In the genomic region with DNA sequence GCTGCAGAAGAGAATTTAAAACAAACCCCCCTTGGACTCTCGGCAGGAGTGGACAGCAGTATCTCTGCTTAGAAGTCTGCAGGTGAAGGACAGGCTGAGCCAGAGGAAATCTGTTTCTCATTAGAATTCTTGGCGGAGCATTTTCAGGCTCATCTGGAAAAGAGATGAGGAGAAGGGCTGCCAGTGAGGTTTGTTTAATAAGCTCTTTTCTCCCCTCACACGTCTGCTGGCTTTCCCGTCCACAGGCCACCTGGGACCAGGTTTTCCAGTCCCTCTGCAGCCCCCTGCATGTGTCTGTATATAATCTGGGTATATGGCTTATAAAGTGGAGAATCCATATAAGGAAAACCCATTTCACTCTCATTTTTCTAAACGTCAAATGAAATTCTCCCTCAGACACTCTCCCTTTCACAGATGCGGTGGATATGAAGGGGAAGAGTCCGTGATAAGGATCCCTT, we compare ENCODE assay signal across 1 cellular context.
TF ChIP-seq lines count a peak whose summit lies in the region.

No MANE protein-coding gene starts in this region.

TF ChIP-seq in HepG2, 621 proteins besides CTCF, POLR2A, EP300 and RAD21 (continued from another document and continues in another):
- no peak for TF ChIP-seq ZNF703 (CRISPR knock-in tag; IDR thresholded peaks at IDR 0.05; ENCODE audit: borderline replicate concordance)
- TF ChIP-seq SP2 (CRISPR knock-in tag; IDR thresholded peaks at IDR 0.05): no peak
- TF ChIP-seq ZKSCAN8 (CRISPR knock-in tag; IDR thresholded peaks at IDR 0.05; ENCODE audit: borderline replicate concordance): no peak
- no peak for TF ChIP-seq ZNF598 (CRISPR knock-in tag; IDR thresholded peaks at IDR 0.05; ENCODE audit: borderline replicate concordance)
- TF ChIP-seq RAD51 (IDR thresholded peaks at IDR 0.05; ENCODE audit: borderline replicate concordance): no peak
- no peak for TF ChIP-seq TCF12 (IDR thresholded peaks at IDR 0.05)
- no peak for TF ChIP-seq TCF12 (CRISPR knock-in tag; IDR thresholded peaks at IDR 0.05)
- 0 out of 2 replicates have a peak, but pooled peaks have one; percentile 1 for TF ChIP-seq ARNT2 (CRISPR knock-in tag; IDR thresholded peaks at IDR 0.05; ENCODE audit: low read depth)
- no peak for TF ChIP-seq GTF2F1 (IDR thresholded peaks at IDR 0.05; ENCODE audit: low read length)
- TF ChIP-seq ZNF10 (CRISPR knock-in tag; IDR thresholded peaks at IDR 0.05; ENCODE audit: borderline replicate concordance, low read depth): no peak
- TF ChIP-seq ZNF296 (CRISPR knock-in tag; conservative IDR thresholded peaks at IDR 0.05): no peak
- no peak for TF ChIP-seq ZNF878 (CRISPR knock-in tag; IDR thresholded peaks at IDR 0.05)
- TF ChIP-seq MAZ (IDR thresholded peaks at IDR 0.05; ENCODE audit: borderline replicate concordance, low read depth, low read length): no peak
- no peak for TF ChIP-seq MAZ (CRISPR knock-in tag; IDR thresholded peaks at IDR 0.05; ENCODE audit: low read depth)
- TF ChIP-seq, protein P1, sequence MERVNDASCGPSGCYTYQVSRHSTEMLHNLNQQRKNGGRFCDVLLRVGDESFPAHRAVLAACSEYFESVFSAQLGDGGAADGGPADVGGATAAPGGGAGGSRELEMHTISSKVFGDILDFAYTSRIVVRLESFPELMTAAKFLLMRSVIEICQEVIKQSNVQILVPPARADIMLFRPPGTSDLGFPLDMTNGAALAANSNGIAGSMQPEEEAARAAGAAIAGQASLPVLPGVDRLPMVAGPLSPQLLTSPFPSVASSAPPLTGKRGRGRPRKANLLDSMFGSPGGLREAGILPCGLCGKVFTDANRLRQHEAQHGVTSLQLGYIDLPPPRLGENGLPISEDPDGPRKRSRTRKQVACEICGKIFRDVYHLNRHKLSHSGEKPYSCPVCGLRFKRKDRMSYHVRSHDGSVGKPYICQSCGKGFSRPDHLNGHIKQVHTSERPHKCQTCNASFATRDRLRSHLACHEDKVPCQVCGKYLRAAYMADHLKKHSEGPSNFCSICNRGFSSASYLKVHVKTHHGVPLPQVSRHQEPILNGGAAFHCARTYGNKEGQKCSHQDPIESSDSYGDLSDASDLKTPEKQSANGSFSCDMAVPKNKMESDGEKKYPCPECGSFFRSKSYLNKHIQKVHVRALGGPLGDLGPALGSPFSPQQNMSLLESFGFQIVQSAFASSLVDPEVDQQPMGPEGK (CRISPR knock-in tag; IDR thresholded peaks at IDR 0.05): no peak
- TF ChIP-seq, protein P2, sequence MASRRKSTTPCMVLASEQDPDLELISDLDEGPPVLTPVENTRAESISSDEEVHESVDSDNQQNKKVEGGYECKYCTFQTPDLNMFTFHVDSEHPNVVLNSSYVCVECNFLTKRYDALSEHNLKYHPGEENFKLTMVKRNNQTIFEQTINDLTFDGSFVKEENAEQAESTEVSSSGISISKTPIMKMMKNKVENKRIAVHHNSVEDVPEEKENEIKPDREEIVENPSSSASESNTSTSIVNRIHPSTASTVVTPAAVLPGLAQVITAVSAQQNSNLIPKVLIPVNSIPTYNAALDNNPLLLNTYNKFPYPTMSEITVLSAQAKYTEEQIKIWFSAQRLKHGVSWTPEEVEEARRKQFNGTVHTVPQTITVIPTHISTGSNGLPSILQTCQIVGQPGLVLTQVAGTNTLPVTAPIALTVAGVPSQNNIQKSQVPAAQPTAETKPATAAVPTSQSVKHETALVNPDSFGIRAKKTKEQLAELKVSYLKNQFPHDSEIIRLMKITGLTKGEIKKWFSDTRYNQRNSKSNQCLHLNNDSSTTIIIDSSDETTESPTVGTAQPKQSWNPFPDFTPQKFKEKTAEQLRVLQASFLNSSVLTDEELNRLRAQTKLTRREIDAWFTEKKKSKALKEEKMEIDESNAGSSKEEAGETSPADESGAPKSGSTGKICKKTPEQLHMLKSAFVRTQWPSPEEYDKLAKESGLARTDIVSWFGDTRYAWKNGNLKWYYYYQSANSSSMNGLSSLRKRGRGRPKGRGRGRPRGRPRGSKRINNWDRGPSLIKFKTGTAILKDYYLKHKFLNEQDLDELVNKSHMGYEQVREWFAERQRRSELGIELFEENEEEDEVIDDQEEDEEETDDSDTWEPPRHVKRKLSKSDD (CRISPR knock-in tag; IDR thresholded peaks at IDR 0.05; ENCODE audit: low read depth): no peak
- TF ChIP-seq, protein P3, sequence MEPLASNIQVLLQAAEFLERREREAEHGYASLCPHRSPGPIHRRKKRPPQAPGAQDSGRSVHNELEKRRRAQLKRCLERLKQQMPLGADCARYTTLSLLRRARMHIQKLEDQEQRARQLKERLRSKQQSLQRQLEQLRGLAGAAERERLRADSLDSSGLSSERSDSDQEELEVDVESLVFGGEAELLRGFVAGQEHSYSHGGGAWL (CRISPR knock-in tag; IDR thresholded peaks at IDR 0.05): no peak
- TF ChIP-seq, protein P4, sequence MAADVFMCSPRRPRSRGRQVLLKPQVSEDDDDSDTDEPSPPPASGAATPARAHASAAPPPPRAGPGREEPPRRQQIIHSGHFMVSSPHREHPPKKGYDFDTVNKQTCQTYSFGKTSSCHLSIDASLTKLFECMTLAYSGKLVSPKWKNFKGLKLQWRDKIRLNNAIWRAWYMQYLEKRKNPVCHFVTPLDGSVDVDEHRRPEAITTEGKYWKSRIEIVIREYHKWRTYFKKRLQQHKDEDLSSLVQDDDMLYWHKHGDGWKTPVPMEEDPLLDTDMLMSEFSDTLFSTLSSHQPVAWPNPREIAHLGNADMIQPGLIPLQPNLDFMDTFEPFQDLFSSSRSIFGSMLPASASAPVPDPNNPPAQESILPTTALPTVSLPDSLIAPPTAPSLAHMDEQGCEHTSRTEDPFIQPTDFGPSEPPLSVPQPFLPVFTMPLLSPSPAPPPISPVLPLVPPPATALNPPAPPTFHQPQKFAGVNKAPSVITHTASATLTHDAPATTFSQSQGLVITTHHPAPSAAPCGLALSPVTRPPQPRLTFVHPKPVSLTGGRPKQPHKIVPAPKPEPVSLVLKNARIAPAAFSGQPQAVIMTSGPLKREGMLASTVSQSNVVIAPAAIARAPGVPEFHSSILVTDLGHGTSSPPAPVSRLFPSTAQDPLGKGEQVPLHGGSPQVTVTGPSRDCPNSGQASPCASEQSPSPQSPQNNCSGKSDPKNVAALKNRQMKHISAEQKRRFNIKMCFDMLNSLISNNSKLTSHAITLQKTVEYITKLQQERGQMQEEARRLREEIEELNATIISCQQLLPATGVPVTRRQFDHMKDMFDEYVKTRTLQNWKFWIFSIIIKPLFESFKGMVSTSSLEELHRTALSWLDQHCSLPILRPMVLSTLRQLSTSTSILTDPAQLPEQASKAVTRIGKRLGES (CRISPR knock-in tag; IDR thresholded peaks at IDR 0.05; ENCODE audit: borderline replicate concordance): no peak
- 0 out of 2 replicates have a peak, but pooled peaks have one; percentile 10 for TF ChIP-seq SMYD3 (CRISPR knock-in tag; IDR thresholded peaks at IDR 0.05)
- TF ChIP-seq, protein P5, sequence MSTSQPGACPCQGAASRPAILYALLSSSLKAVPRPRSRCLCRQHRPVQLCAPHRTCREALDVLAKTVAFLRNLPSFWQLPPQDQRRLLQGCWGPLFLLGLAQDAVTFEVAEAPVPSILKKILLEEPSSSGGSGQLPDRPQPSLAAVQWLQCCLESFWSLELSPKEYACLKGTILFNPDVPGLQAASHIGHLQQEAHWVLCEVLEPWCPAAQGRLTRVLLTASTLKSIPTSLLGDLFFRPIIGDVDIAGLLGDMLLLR (CRISPR knock-in tag; IDR thresholded peaks at IDR 0.05): no peak
- no peak for TF ChIP-seq SMAD3 (CRISPR knock-in tag; IDR thresholded peaks at IDR 0.05)
- TF ChIP-seq ZNF12 (CRISPR knock-in tag; IDR thresholded peaks at IDR 0.05): no peak
- TF ChIP-seq, protein P6, sequence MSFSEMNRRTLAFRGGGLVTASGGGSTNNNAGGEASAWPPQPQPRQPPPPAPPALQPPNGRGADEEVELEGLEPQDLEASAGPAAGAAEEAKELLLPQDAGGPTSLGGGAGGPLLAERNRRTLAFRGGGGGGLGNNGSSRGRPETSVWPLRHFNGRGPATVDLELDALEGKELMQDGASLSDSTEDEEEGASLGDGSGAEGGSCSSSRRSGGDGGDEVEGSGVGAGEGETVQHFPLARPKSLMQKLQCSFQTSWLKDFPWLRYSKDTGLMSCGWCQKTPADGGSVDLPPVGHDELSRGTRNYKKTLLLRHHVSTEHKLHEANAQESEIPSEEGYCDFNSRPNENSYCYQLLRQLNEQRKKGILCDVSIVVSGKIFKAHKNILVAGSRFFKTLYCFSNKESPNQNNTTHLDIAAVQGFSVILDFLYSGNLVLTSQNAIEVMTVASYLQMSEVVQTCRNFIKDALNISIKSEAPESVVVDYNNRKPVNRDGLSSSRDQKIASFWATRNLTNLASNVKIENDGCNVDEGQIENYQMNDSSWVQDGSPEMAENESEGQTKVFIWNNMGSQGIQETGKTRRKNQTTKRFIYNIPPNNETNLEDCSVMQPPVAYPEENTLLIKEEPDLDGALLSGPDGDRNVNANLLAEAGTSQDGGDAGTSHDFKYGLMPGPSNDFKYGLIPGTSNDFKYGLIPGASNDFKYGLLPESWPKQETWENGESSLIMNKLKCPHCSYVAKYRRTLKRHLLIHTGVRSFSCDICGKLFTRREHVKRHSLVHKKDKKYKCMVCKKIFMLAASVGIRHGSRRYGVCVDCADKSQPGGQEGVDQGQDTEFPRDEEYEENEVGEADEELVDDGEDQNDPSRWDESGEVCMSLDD (CRISPR knock-in tag; IDR thresholded peaks at IDR 0.05; ENCODE audit: borderline replicate concordance): no peak
- TF ChIP-seq, protein P7, sequence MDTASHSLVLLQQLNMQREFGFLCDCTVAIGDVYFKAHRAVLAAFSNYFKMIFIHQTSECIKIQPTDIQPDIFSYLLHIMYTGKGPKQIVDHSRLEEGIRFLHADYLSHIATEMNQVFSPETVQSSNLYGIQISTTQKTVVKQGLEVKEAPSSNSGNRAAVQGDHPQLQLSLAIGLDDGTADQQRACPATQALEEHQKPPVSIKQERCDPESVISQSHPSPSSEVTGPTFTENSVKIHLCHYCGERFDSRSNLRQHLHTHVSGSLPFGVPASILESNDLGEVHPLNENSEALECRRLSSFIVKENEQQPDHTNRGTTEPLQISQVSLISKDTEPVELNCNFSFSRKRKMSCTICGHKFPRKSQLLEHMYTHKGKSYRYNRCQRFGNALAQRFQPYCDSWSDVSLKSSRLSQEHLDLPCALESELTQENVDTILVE (CRISPR knock-in tag; IDR thresholded peaks at IDR 0.05): no peak
- 0 out of 2 replicates have a peak, but pooled peaks have one; percentile 28 for TF ChIP-seq NAIF1 (CRISPR knock-in tag; IDR thresholded peaks at IDR 0.05; ENCODE audit: borderline replicate concordance)
- TF ChIP-seq IKZF4 (CRISPR knock-in tag; IDR thresholded peaks at IDR 0.05; ENCODE audit: borderline replicate concordance, low read depth, not compliant biosample characterization): no peak
- TF ChIP-seq, protein P8, sequence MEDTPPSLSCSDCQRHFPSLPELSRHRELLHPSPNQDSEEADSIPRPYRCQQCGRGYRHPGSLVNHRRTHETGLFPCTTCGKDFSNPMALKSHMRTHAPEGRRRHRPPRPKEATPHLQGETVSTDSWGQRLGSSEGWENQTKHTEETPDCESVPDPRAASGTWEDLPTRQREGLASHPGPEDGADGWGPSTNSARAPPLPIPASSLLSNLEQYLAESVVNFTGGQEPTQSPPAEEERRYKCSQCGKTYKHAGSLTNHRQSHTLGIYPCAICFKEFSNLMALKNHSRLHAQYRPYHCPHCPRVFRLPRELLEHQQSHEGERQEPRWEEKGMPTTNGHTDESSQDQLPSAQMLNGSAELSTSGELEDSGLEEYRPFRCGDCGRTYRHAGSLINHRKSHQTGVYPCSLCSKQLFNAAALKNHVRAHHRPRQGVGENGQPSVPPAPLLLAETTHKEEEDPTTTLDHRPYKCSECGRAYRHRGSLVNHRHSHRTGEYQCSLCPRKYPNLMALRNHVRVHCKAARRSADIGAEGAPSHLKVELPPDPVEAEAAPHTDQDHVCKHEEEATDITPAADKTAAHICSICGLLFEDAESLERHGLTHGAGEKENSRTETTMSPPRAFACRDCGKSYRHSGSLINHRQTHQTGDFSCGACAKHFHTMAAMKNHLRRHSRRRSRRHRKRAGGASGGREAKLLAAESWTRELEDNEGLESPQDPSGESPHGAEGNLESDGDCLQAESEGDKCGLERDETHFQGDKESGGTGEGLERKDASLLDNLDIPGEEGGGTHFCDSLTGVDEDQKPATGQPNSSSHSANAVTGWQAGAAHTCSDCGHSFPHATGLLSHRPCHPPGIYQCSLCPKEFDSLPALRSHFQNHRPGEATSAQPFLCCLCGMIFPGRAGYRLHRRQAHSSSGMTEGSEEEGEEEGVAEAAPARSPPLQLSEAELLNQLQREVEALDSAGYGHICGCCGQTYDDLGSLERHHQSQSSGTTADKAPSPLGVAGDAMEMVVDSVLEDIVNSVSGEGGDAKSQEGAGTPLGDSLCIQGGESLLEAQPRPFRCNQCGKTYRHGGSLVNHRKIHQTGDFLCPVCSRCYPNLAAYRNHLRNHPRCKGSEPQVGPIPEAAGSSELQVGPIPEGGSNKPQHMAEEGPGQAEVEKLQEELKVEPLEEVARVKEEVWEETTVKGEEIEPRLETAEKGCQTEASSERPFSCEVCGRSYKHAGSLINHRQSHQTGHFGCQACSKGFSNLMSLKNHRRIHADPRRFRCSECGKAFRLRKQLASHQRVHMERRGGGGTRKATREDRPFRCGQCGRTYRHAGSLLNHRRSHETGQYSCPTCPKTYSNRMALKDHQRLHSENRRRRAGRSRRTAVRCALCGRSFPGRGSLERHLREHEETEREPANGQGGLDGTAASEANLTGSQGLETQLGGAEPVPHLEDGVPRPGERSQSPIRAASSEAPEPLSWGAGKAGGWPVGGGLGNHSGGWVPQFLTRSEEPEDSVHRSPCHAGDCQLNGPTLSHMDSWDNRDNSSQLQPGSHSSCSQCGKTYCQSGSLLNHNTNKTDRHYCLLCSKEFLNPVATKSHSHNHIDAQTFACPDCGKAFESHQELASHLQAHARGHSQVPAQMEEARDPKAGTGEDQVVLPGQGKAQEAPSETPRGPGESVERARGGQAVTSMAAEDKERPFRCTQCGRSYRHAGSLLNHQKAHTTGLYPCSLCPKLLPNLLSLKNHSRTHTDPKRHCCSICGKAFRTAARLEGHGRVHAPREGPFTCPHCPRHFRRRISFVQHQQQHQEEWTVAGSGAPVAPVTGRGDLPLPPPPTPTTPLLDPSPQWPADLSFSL (CRISPR knock-in tag; IDR thresholded peaks at IDR 0.05): no peak
- no peak for TF ChIP-seq ZNF879 (CRISPR knock-in tag; IDR thresholded peaks at IDR 0.05)
- TF ChIP-seq ZNF569 (CRISPR knock-in tag; IDR thresholded peaks at IDR 0.05; ENCODE audit: borderline replicate concordance): no peak
- no peak for TF ChIP-seq HNRNPK (IDR thresholded peaks at IDR 0.05; ENCODE audit: low read depth, low read length, poor library complexity, severe bottlenecking)
- TF ChIP-seq, protein P9, sequence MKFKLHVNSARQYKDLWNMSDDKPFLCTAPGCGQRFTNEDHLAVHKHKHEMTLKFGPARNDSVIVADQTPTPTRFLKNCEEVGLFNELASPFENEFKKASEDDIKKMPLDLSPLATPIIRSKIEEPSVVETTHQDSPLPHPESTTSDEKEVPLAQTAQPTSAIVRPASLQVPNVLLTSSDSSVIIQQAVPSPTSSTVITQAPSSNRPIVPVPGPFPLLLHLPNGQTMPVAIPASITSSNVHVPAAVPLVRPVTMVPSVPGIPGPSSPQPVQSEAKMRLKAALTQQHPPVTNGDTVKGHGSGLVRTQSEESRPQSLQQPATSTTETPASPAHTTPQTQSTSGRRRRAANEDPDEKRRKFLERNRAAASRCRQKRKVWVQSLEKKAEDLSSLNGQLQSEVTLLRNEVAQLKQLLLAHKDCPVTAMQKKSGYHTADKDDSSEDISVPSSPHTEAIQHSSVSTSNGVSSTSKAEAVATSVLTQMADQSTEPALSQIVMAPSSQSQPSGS (CRISPR knock-in tag; IDR thresholded peaks at IDR 0.05): no peak
- TF ChIP-seq FOXA1 (IDR thresholded peaks at IDR 0.05): no peak
- no peak for TF ChIP-seq FOXA1 (CRISPR knock-in tag; IDR thresholded peaks at IDR 0.05)
- TF ChIP-seq SALL1 (CRISPR knock-in tag; IDR thresholded peaks at IDR 0.05): no peak
- TF ChIP-seq ZNF33B (CRISPR knock-in tag; IDR thresholded peaks at IDR 0.05): no peak
- no peak for TF ChIP-seq ZFX (CRISPR knock-in tag; IDR thresholded peaks at IDR 0.05; ENCODE audit: low read depth)
- no peak for TF ChIP-seq MYNN (CRISPR knock-in tag; IDR thresholded peaks at IDR 0.05; ENCODE audit: low read depth)
- no peak for TF ChIP-seq SMARCC2 (IDR thresholded peaks at IDR 0.05)
